13 cellular contexts compared by ENCODE assay signal in genomic region chr12:110222027-110222426, GRCh38.
"Had no signal": no experiment of that assay in that cellular context is flagged by ENCODE, and none has a peak within 500 bp of the region (broad histone marks: within the 10 kb centered on the region; RNA-seq: fewer than 3 reads in every experiment).

No MANE protein-coding gene starts in this region.

- H3K27me3 ChIP-seq: suprapubic skin had no signal

- DNase-seq: activated CD4-positive, alpha-beta T cell treated with anti-CD3 and anti-CD28 coated beads, Interleukin-2, amount 50 U/mL, for 48 hours; activated CD4-positive, CD25-positive, alpha-beta regulatory T cell treated with anti-CD3 and anti-CD28 coated beads, Interleukin-2, amount 50 U/mL, for 72 hours; activated CD8-positive, alpha-beta memory T cell treated with anti-CD3 and anti-CD28 coated beads, Interleukin-2, amount 10 ng/mL, durations not matched to agents 7 days and 5 days; activated effector memory CD4-positive, alpha-beta T cell treated with anti-CD3 and anti-CD28 coated beads, Interleukin-2, amount 50 U/mL, for 16 hours; activated T-cell treated with anti-CD3 and anti-CD28 coated beads, Interleukin-2, amount 50 U/mL, for 4 hours; anterior cingulate cortex; effector CD4-positive, alpha-beta T cell; immature natural killer cell; left cardiac atrium; naive thymus-derived CD4-positive, alpha-beta T cell; stimulated activated CD4-positive, alpha-beta T cell treated with anti-CD3 and anti-CD28 coated beads, Interleukin-12 subunit alpha, Interleukin-12 subunit beta, amount 100 ng/mL, for 4 hours; stimulated activated naive CD4-positive, alpha-beta T cell had no signal

- H3K4me3 ChIP-seq: suprapubic skin had no signal

- H3K27ac ChIP-seq: suprapubic skin had no signal

- H3K9me3 ChIP-seq: suprapubic skin had no signal

- ATAC-seq: activated CD8-positive, alpha-beta memory T cell treated with anti-CD3 and anti-CD28 coated beads, Interleukin-2, amount 10 ng/mL, durations not matched to agents 7 days and 5 days; activated T-cell treated with anti-CD3 and anti-CD28 coated beads, Interleukin-2, amount 50 U/mL, for 4 hours; left cardiac atrium; naive thymus-derived CD4-positive, alpha-beta T cell had no signal
